ENCODE assay signal across 18 cellular contexts in the genomic region with DNA sequence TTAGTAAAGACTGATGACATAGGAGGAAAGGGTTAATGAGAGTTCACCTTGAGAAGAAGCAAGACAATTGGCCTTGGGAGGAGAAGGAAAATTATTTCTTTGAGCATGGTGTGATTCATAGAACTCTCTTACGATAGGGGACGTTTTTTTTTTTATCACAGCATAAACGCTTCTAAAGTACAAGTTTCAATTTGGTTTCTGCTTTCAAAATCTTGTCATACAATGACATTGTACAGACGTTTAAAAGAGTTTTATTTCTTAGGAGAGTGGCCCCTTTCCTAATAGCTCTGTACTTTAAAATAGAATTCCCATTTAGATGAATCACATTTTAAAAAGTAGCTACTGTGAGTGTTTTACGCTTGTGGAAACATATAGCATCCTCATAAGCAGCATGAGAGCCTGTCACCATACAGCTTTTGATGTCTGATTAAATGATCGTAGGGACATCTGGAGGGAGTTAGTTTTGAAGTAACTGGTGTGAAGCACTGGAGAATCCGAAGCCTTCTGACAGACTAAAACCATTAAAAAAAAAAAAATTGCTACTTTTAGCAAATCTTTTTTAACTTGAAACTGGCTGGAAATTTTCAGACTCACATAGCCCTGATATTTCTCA.
A peak's percentile ranks its signal among the peaks of the same experiment; 100 is the strongest.
DNase-seq lines count a peak whose midpoint lies in the region; ATAC-seq and TF ChIP-seq lines count a peak whose summit lies in the region.
"Had no signal": no experiment of that assay in that cellular context is flagged by ENCODE, and none has a peak within 500 bp of the region (broad histone marks: within the 10 kb centered on the region; RNA-seq: fewer than 3 reads in every experiment).

No MANE protein-coding gene starts in this region.

- no peaks in the 10 kb centered on the region for H3K9me3 ChIP-seq in CD4-positive, CD25-positive, alpha-beta regulatory T cell (ENCODE audit: control insufficient read depth in 2 of 2, low read length in 2 of 2)
- no peaks in the 10 kb centered on the region for H3K9me3 ChIP-seq in gastrocnemius medialis
- H3K9me3 ChIP-seq: adrenal gland, SJSA1 had no signal

- H3K27ac Mint-ChIP-seq in CD4-positive, CD25-positive, alpha-beta regulatory T cell = peak overlapping the region; percentile 28 to 81 (median 70)
- H3K27ac Mint-ChIP-seq in T-helper 2 cell treated with Interferon-gamma antibody and Interleukin-4, amounts not matched to agents 5 μg/mL and 100 μg/mL, for 36 hours = peak overlapping the region; percentile 63
- no peak overlapping the region for H3K27ac Mint-ChIP-seq in activated CD8-positive, alpha-beta memory T cell treated with anti-CD3 and anti-CD28 coated beads, Interleukin-2, amount 10 ng/mL, durations not matched to agents 7 days and 5 days
- H3K27ac Mint-ChIP-seq: immature natural killer cell; natural killer cell treated with Interleukin-12 subunit alpha and Interleukin-12 subunit beta and Interleukin-15 and Interleukin-18, amount 100 ng/mL, for 72 hours had no signal

- CTCF ChIA-PET in activated CD8-positive, alpha-beta memory T cell treated with anti-CD3 and anti-CD28 coated beads, Interleukin-2, amount 10 ng/mL, durations not matched to agents 7 days and 5 days (lab: Charles Lee) = no interaction called here

- H3K79me2 ChIP-seq in ACC112 (ENCODE audit: control insufficient read depth, insufficient read depth, low read length, unreplicated experiment) = no peaks in the 10 kb centered on the region

- H3K27me3 Mint-ChIP-seq in CD4-positive, CD25-positive, alpha-beta regulatory T cell = peaks cover 4% of the 10 kb centered on the region
- no peaks in the 10 kb centered on the region for H3K27me3 Mint-ChIP-seq in T-helper 2 cell treated with Interferon-gamma antibody and Interleukin-4, amounts not matched to agents 5 μg/mL and 100 μg/mL, for 36 hours (ENCODE audit: low read depth)
- no peaks in the 10 kb centered on the region for H3K27me3 Mint-ChIP-seq in activated CD8-positive, alpha-beta memory T cell treated with anti-CD3 and anti-CD28 coated beads, Interleukin-2, amount 10 ng/mL, durations not matched to agents 7 days and 5 days
- H3K27me3 Mint-ChIP-seq: natural killer cell treated with Interleukin-12 subunit alpha and Interleukin-12 subunit beta and Interleukin-15 and Interleukin-18, amount 100 ng/mL, for 72 hours had no signal

- peak in 1 of 3 donors; percentile 28 for DNase-seq in CD4-positive, CD25-positive, alpha-beta regulatory T cell
- DNase-seq in T-helper 2 cell treated with Interferon-gamma antibody and Interleukin-4, amounts not matched to agents 5 μg/mL and 100 μg/mL, for 36 hours (ENCODE audit: low spot score) = no peak
- peak; percentile 20 for DNase-seq in fibroblast of the aortic adventitia (ENCODE audit: low read depth)
- no peak for DNase-seq in gastrocnemius medialis
- DNase-seq in activated CD8-positive, alpha-beta memory T cell treated with anti-CD3 and anti-CD28 coated beads, Interleukin-2, amount 10 ng/mL, durations not matched to agents 7 days and 5 days = no peak
- DNase-seq in retina = no peak
- DNase-seq: adrenal gland, cerebellar nuclear complex, immature natural killer cell, NCI-H1930, NCI-H526, substantia nigra had no signal

- in situ Hi-C loops in gastrocnemius medialis (cut with MboI; ENCODE audit: low sequenced_read_pairs in 4 of 4) = no loop called here

- peaks cover 9 to 44% (median 17%) of the 10 kb centered on the region in 4 donors for H3K4me1 Mint-ChIP-seq in CD4-positive, CD25-positive, alpha-beta regulatory T cell
- peaks cover 36% of the 10 kb centered on the region for H3K4me1 Mint-ChIP-seq in T-helper 2 cell treated with Interferon-gamma antibody and Interleukin-4, amounts not matched to agents 5 μg/mL and 100 μg/mL, for 36 hours (ENCODE audit: low read depth)
- peaks cover 5% of the 10 kb centered on the region for H3K4me1 Mint-ChIP-seq in activated CD8-positive, alpha-beta memory T cell treated with anti-CD3 and anti-CD28 coated beads, Interleukin-2, amount 10 ng/mL, durations not matched to agents 7 days and 5 days
- H3K4me1 Mint-ChIP-seq: immature natural killer cell had no signal

- TF ChIP-seq CTCF in fibroblast of the aortic adventitia (IDR thresholded peaks at IDR 0.05; ENCODE audit: insufficient read depth, low read length) (no peak), gastrocnemius medialis (IDR thresholded peaks at IDR 0.05 in 4 of 5, conservative IDR thresholded peaks at IDR 0.05 in 1 of 5) (no peak)

- H3K4me1 ChIP-seq in ACC112 (ENCODE audit: control insufficient read depth, insufficient read depth, low read length, unreplicated experiment) (peaks cover 9% of the 10 kb centered on the region), gastrocnemius medialis (no peaks in the 10 kb centered on the region)
- H3K4me1 ChIP-seq in CD4-positive, CD25-positive, alpha-beta regulatory T cell (ENCODE audit: control insufficient read depth, insufficient read depth, low read length, poor library complexity, severe bottlenecking) = no peaks in the 10 kb centered on the region

- H3K36me3 ChIP-seq in ACC112 (ENCODE audit: insufficient read depth, low read length) = no peaks in the 10 kb centered on the region
- no peaks in the 10 kb centered on the region for H3K36me3 ChIP-seq in CD4-positive, CD25-positive, alpha-beta regulatory T cell (ENCODE audit: control insufficient read depth, insufficient read depth, low read length)
- no peaks in the 10 kb centered on the region for H3K36me3 ChIP-seq in gastrocnemius medialis
- H3K36me3 ChIP-seq: adrenal gland, SJSA1 had no signal

- intact Hi-C loops in gastrocnemius medialis (cut with DNase I; ENCODE audit: low total_unique reads) = no loop called here

- peak overlapping the region; percentile 62 for H2AFZ ChIP-seq in ACC112 (ENCODE audit: low read length, unreplicated experiment)

- no peaks in the 10 kb centered on the region for H3K36me3 Mint-ChIP-seq in CD4-positive, CD25-positive, alpha-beta regulatory T cell
- peaks cover 18% of the 10 kb centered on the region for H3K36me3 Mint-ChIP-seq in T-helper 2 cell treated with Interferon-gamma antibody and Interleukin-4, amounts not matched to agents 5 μg/mL and 100 μg/mL, for 36 hours (ENCODE audit: low read depth)
- peaks cover 2% of the 10 kb centered on the region for H3K36me3 Mint-ChIP-seq in activated CD8-positive, alpha-beta memory T cell treated with anti-CD3 and anti-CD28 coated beads, Interleukin-2, amount 10 ng/mL, durations not matched to agents 7 days and 5 days
- H3K36me3 Mint-ChIP-seq: immature natural killer cell; natural killer cell treated with Interleukin-12 subunit alpha and Interleukin-12 subunit beta and Interleukin-15 and Interleukin-18, amount 100 ng/mL, for 72 hours had no signal

- H3K27ac ChIP-seq in ACC112 (ENCODE audit: low read depth, low read length) (no peak overlapping the region), gastrocnemius medialis (no peak overlapping the region)
- H3K27ac ChIP-seq in CD4-positive, CD25-positive, alpha-beta regulatory T cell (ENCODE audit: insufficient read depth, low read length, poor library complexity, severe bottlenecking) = no peak overlapping the region
- H3K27ac ChIP-seq: adrenal gland, C4-2B, SJSA1 had no signal

- peaks cover 1 to 19% (median 6%) of the 10 kb centered on the region in 7 donors for H3K9me3 Mint-ChIP-seq in CD4-positive, CD25-positive, alpha-beta regulatory T cell
- peaks cover 30% of the 10 kb centered on the region for H3K9me3 Mint-ChIP-seq in T-helper 2 cell treated with Interferon-gamma antibody and Interleukin-4, amounts not matched to agents 5 μg/mL and 100 μg/mL, for 36 hours
- no peaks in the 10 kb centered on the region for H3K9me3 Mint-ChIP-seq in activated CD8-positive, alpha-beta memory T cell treated with anti-CD3 and anti-CD28 coated beads, Interleukin-2, amount 10 ng/mL, durations not matched to agents 7 days and 5 days (ENCODE audit: low read depth)

- ATAC-seq in CD4-positive, CD25-positive, alpha-beta regulatory T cell (ENCODE audit: low read depth in 2 of 2) = no peak
- ATAC-seq in GM19351 (IDR thresholded peaks at IDR 0.05; ENCODE audit: unreplicated experiment) (no peak), gastrocnemius medialis (no peak)
- no peak for ATAC-seq in activated CD8-positive, alpha-beta memory T cell treated with anti-CD3 and anti-CD28 coated beads, Interleukin-2, amount 10 ng/mL, durations not matched to agents 7 days and 5 days
- ATAC-seq: natural killer cell treated with Interleukin-12 subunit alpha and Interleukin-12 subunit beta and Interleukin-15 and Interleukin-18, amount 100 ng/mL, for 72 hours had no signal

- peak overlapping the region; percentile 76 for H3K4me3 ChIP-seq in ACC112 (ENCODE audit: low read depth, low read length)
- H3K4me3 ChIP-seq in CD4-positive, CD25-positive, alpha-beta regulatory T cell (ENCODE audit: low read depth, low read length) = peak overlapping the region; percentile 82
- peak overlapping the region; percentile 34 for H3K4me3 ChIP-seq in fibroblast of the aortic adventitia (ENCODE audit: low read depth, low read length)
- H3K4me3 ChIP-seq in gastrocnemius medialis = no peak overlapping the region
- H3K4me3 ChIP-seq: lung, SJSA1 had no signal

- TF ChIP-seq POLR2A in gastrocnemius medialis (IDR thresholded peaks at IDR 0.05) = no peak

- H3K27me3 ChIP-seq in ACC112 (ENCODE audit: insufficient read depth, low read length) (no peaks in the 10 kb centered on the region), gastrocnemius medialis (no peaks in the 10 kb centered on the region)
- no peaks in the 10 kb centered on the region for H3K27me3 ChIP-seq in CD4-positive, CD25-positive, alpha-beta regulatory T cell (ENCODE audit: control insufficient read depth, insufficient read depth, low read length)
- H3K27me3 ChIP-seq: adrenal gland, SJSA1 had no signal

- H3K4me3 Mint-ChIP-seq in CD4-positive, CD25-positive, alpha-beta regulatory T cell = peak overlapping the region; percentile 79 to 94 (median 83)
- peak overlapping the region; percentile 72 for H3K4me3 Mint-ChIP-seq in T-helper 2 cell treated with Interferon-gamma antibody and Interleukin-4, amounts not matched to agents 5 μg/mL and 100 μg/mL, for 36 hours
- no peak overlapping the region for H3K4me3 Mint-ChIP-seq in activated CD8-positive, alpha-beta memory T cell treated with anti-CD3 and anti-CD28 coated beads, Interleukin-2, amount 10 ng/mL, durations not matched to agents 7 days and 5 days
- H3K4me3 Mint-ChIP-seq: immature natural killer cell; natural killer cell treated with Interleukin-12 subunit alpha and Interleukin-12 subunit beta and Interleukin-15 and Interleukin-18, amount 100 ng/mL, for 72 hours had no signal

Comparison
In these comparisons a context has a peak if more than half of its experiments do, and no peak if none do; other contexts are left out.
1. H3K4me3 ChIP-seq: peak in ACC112 (single experiment), CD4-positive, CD25-positive, alpha-beta regulatory T cell (single experiment) and fibroblast of the aortic adventitia (single experiment); none in gastrocnemius medialis (0 of 4).